In genomic region chr2:67802296-67802695, GRCh38 we compare ENCODE assay signal across 25 cellular contexts.
"Had no signal": no experiment of that assay in that cellular context is flagged by ENCODE, and none has a peak within 500 bp of the region (broad histone marks: within the 10 kb centered on the region; RNA-seq: fewer than 3 reads in every experiment).

No MANE protein-coding gene starts in this region.

- H3K9me3 ChIP-seq: neutrophil, psoas muscle, right lobe of liver, vagina had no signal

- DNase-seq: hippocampal formation; left ventricle myocardium inferior; mesendoderm; naive B cell; natural killer cell; nephron progenitor cell; occipital lobe; psoas muscle; right lobe of liver; stimulated activated CD4-positive, alpha-beta T cell treated with anti-CD3 and anti-CD28 coated beads, Interleukin-1b, Interleukin-23, amount 100 ng/mL, for 48 hours; stimulated activated CD4-positive, alpha-beta T cell treated with anti-CD3 and anti-CD28 coated beads, Interleukin-2, amount 100 ng/mL, for 48 hours; stimulated activated CD4-positive, alpha-beta T cell treated with anti-CD3 and anti-CD28 coated beads, Interleukin-4, amount 100 ng/mL, for 4 hours; stimulated activated CD8-positive, alpha-beta memory T cell treated with anti-CD3 and anti-CD28 coated beads, Interleukin-4, amount 100 ng/mL, for 48 hours; stimulated activated naive CD4-positive, alpha-beta T cell treated with Interleukin-2 at 50 U/mL for 16 hours; stimulated activated naive CD8-positive, alpha-beta T cell treated with anti-CD3 and anti-CD28 coated beads, Interleukin-15, amount 100 ng/mL, for 72 hours; substantia nigra had no signal

- H3K4me1 ChIP-seq: neural progenitor cell, parathyroid adenoma, psoas muscle, right lobe of liver, vagina had no signal

- H3K4me2 ChIP-seq: neural progenitor cell, smooth muscle cell had no signal

- H3K9ac ChIP-seq: neural progenitor cell, parathyroid adenoma had no signal

- H3K4me3 ChIP-seq: left ventricle myocardium inferior, lung, neural progenitor cell, psoas muscle, right atrium auricular region, right lobe of liver, smooth muscle cell, tibial nerve, vagina had no signal

- FAIRE-seq: keratinocyte had no signal

- H2AFZ ChIP-seq: neural progenitor cell, parathyroid adenoma had no signal

- H3K79me2 ChIP-seq: parathyroid adenoma had no signal

- H3K36me3 ChIP-seq: left ventricle myocardium inferior, neural progenitor cell, neutrophil, right atrium auricular region, right lobe of liver, tibial nerve, vagina had no signal

- H3K27ac ChIP-seq: left ventricle myocardium inferior, neural progenitor cell, neutrophil, parathyroid adenoma, psoas muscle, right atrium auricular region, right lobe of liver, tibial nerve, vagina had no signal

- H3K27me3 ChIP-seq: neural progenitor cell, neutrophil, right atrium auricular region, right lobe of liver, tibial nerve, vagina had no signal
